29 cellular contexts compared by ENCODE assay signal in the genomic region with DNA sequence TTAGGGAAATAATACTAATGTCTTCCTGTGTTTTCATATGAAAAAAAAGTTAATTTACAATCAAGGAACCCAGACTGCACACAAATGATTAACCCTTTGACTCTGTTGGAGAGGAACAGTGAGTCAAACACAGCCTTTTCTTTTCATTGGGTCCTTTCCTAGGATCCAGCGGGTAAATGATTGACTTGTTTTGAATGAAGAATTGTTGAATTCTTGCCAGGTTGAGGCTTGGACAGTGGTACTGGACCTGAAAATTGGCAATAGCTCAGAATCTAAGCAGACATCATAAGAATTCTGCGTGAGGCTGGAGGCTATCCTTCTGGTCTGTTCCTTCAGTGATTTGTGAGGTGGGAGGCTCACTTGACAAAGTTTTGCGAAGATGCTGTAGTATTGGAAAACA.
"Had no signal": no experiment of that assay in that cellular context is flagged by ENCODE, and none has a peak within 500 bp of the region (broad histone marks: within the 10 kb centered on the region; RNA-seq: fewer than 3 reads in every experiment).

No MANE protein-coding gene starts in this region.

- H3K27me3 ChIP-seq: MG63, Peyer's patch, SJSA1 had no signal

- H3K4me3 ChIP-seq: MG63, Peyer's patch, SJSA1 had no signal

- H3K36me3 Mint-ChIP-seq: activated CD8-positive, alpha-beta memory T cell treated with anti-CD3 and anti-CD28 coated beads, Interleukin-2, amount 10 ng/mL, durations not matched to agents 7 days and 5 days; activated naive CD4-positive, alpha-beta T cell treated with anti-CD3 and anti-CD28 coated beads, Interleukin-2, amount 50 U/mL, for 24 hours; brain; WTC11 had no signal

- H3K27me3 Mint-ChIP-seq: brain had no signal

- H3K9me3 ChIP-seq: MG63, Peyer's patch, SJSA1 had no signal

- H3K4me1 ChIP-seq: Peyer's patch, SJSA1 had no signal

- H3K36me3 ChIP-seq: MG63, Peyer's patch, SJSA1 had no signal

- H3K27ac ChIP-seq: KMS-11, Peyer's patch, SJSA1 had no signal

- H3K4me3 Mint-ChIP-seq: activated CD8-positive, alpha-beta memory T cell treated with anti-CD3 and anti-CD28 coated beads, Interleukin-2, amount 10 ng/mL, durations not matched to agents 7 days and 5 days; activated naive CD4-positive, alpha-beta T cell treated with anti-CD3 and anti-CD28 coated beads, Interleukin-2, amount 50 U/mL, for 24 hours; activated T-cell treated with anti-CD3 and anti-CD28 coated beads, Interleukin-2, amount 50 U/mL, for 24 hours; activated T-helper 1 cell treated with anti-CD3 and anti-CD28 coated beads, Interleukin-12 subunit alpha, Interleukin-12 subunit beta, Interleukin-2, Interleukin-4 antibody, amounts not matched to agents 30 ng/mL and 10 ng/mL and 1 ng/mL, durations not matched to agents 14 hours and 24 hours and 36 hours; brain; T-helper 1 cell treated with Interleukin-12 subunit alpha and Interleukin-12 subunit beta and Interleukin-4 antibody, amounts not matched to agents 30 μg/mL and 1 μg/mL, for 36 hours; WTC11 had no signal

- H3K9ac ChIP-seq: KMS-11 had no signal

- H3K4me2 ChIP-seq: KMS-11 had no signal

- DNase-seq: activated CD4-positive, alpha-beta T cell treated with anti-CD3 and anti-CD28 coated beads for 48 hours; activated CD4-positive, alpha-beta T cell treated with anti-CD3 and anti-CD28 coated beads, Interleukin-2, amount 50 U/mL, for 4 hours; activated CD4-positive, CD25-positive, alpha-beta regulatory T cell treated with anti-CD3 and anti-CD28 coated beads, Interleukin-2, amount 50 U/mL, for 72 hours; activated CD8-positive, alpha-beta memory T cell treated with anti-CD3 and anti-CD28 coated beads, Interleukin-2, amount 10 ng/mL, durations not matched to agents 7 days and 5 days; activated effector memory CD4-positive, alpha-beta T cell treated with Interleukin-2 at 50 U/mL for 16 hours; activated naive CD4-positive, alpha-beta T cell; activated T-cell treated with anti-CD3 and anti-CD28 coated beads, Interleukin-2, amount 50 U/mL, for 24 hours; aorta; MG63; MV-4-11; NCI-H1092 treated with DMSO at 0.1 percent for 48 hours; NCI-H1417 treated with DMSO at 0.1 percent for 48 hours; NCI-H1694; NCI-H2029; NCI-H345; NCI-H510A; NCI-H69; NK-92 treated with Interleukin-12 subunit alpha and Interleukin-12 subunit beta, amount 100 ng/mL, for 24 hours; Peyer's patch; SHP77; T-helper 9 cell had no signal

- H3K27ac Mint-ChIP-seq: activated CD8-positive, alpha-beta memory T cell treated with anti-CD3 and anti-CD28 coated beads, Interleukin-2, amount 10 ng/mL, durations not matched to agents 7 days and 5 days; activated naive CD4-positive, alpha-beta T cell treated with anti-CD3 and anti-CD28 coated beads, Interleukin-2, amount 50 U/mL, for 24 hours; activated T-cell treated with anti-CD3 and anti-CD28 coated beads, Interleukin-2, amount 50 U/mL, for 24 hours; activated T-helper 1 cell treated with anti-CD3 and anti-CD28 coated beads, Interleukin-12 subunit alpha, Interleukin-12 subunit beta, Interleukin-2, Interleukin-4 antibody, amounts not matched to agents 30 ng/mL and 10 ng/mL and 1 ng/mL, durations not matched to agents 14 hours and 24 hours and 36 hours; brain; T-helper 1 cell treated with Interleukin-12 subunit alpha and Interleukin-12 subunit beta and Interleukin-4 antibody, amounts not matched to agents 30 μg/mL and 1 μg/mL, for 36 hours; WTC11 had no signal

- H3K4me1 Mint-ChIP-seq: activated CD8-positive, alpha-beta memory T cell treated with anti-CD3 and anti-CD28 coated beads, Interleukin-2, amount 10 ng/mL, durations not matched to agents 7 days and 5 days; activated naive CD4-positive, alpha-beta T cell treated with anti-CD3 and anti-CD28 coated beads, Interleukin-2, amount 50 U/mL, for 24 hours had no signal

- H3K9me3 Mint-ChIP-seq: activated naive CD4-positive, alpha-beta T cell treated with anti-CD3 and anti-CD28 coated beads, Interleukin-2, amount 50 U/mL, for 24 hours; activated T-cell treated with anti-CD3 and anti-CD28 coated beads, Interleukin-2, amount 50 U/mL, for 24 hours; activated T-helper 1 cell treated with anti-CD3 and anti-CD28 coated beads, Interleukin-12 subunit alpha, Interleukin-12 subunit beta, Interleukin-2, Interleukin-4 antibody, amounts not matched to agents 30 ng/mL and 10 ng/mL and 1 ng/mL, durations not matched to agents 14 hours and 24 hours and 36 hours; T-helper 1 cell treated with Interleukin-12 subunit alpha and Interleukin-12 subunit beta and Interleukin-4 antibody, amounts not matched to agents 30 μg/mL and 1 μg/mL, for 36 hours had no signal

- ATAC-seq: activated CD8-positive, alpha-beta memory T cell treated with anti-CD3 and anti-CD28 coated beads, Interleukin-2, amount 10 ng/mL, durations not matched to agents 7 days and 5 days; SK-N-SH treated with all-trans-retinoic acid at 6 μM for 48 hours; WTC11 had no signal
